ENCODE assay signal across 9 cellular contexts in genomic region chr7:12111461-12112405, GRCh38.
DNase-seq lines count a peak whose midpoint lies in the region; ATAC-seq lines count a peak whose summit lies in the region.
"Had no signal": no experiment of that assay in that cellular context is flagged by ENCODE, and none has a peak within 500 bp of the region (broad histone marks: within the 10 kb centered on the region; RNA-seq: fewer than 3 reads in every experiment).

No MANE protein-coding gene starts in this region.

- peak overlapping the region; percentile 40 for H3K9ac ChIP-seq in iPS-15b (ENCODE audit: low read depth, low read length)

- H3K27ac Mint-ChIP-seq in activated naive CD4-positive, alpha-beta T cell treated with anti-CD3 and anti-CD28 coated beads, Interleukin-2, amount 50 U/mL, for 72 hours: no peak overlapping the region

- peak; percentile 25 for DNase-seq in activated T-cell treated with anti-CD3 and anti-CD28 coated beads, Interleukin-2, amount 50 U/mL, for 1 hour
- DNase-seq in activated T-cell treated with anti-CD3 and anti-CD28 coated beads for 4 hours: no peak
- peak in 1 of 2 donors; percentile 5 for DNase-seq in activated naive CD4-positive, alpha-beta T cell treated with anti-CD3 and anti-CD28 coated beads, Interleukin-2, amount 50 U/mL, for 72 hours (ENCODE audit: low spot score in 2 of 2)
- DNase-seq in stimulated activated CD4-positive, alpha-beta T cell treated with anti-CD3 and anti-CD28 coated beads, Interleukin-15, amount 100 ng/mL, for 24 hours: peak; percentile 41
- DNase-seq in NCI-H524 treated with DMSO at 0.1 percent for 48 hours (lab: John Stamatoyannopoulos, UW): no peak
- DNase-seq in GF-D8 (lab: John Stamatoyannopoulos, UW): no peak
- DNase-seq: DND-41 had no signal

- peaks cover 23% of the 10 kb centered on the region for H3K27me3 ChIP-seq in iPS-15b (ENCODE audit: control insufficient read depth, insufficient read depth, low read length)

- H3K4me3 ChIP-seq in iPS-15b (ENCODE audit: low read depth, low read length): peak overlapping the region; percentile 69

- H3K36me3 ChIP-seq in iPS-15b (ENCODE audit: control insufficient read depth, insufficient read depth, low read length): no peaks in the 10 kb centered on the region

- no peaks in the 10 kb centered on the region for H3K4me1 ChIP-seq in iPS-15b (ENCODE audit: control insufficient read depth, insufficient read depth, low read length)

- H3K36me3 Mint-ChIP-seq in activated naive CD4-positive, alpha-beta T cell treated with anti-CD3 and anti-CD28 coated beads, Interleukin-2, amount 50 U/mL, for 72 hours: no peaks in the 10 kb centered on the region

- no peaks in the 10 kb centered on the region for H3K9me3 Mint-ChIP-seq in activated naive CD4-positive, alpha-beta T cell treated with anti-CD3 and anti-CD28 coated beads, Interleukin-2, amount 50 U/mL, for 72 hours

- peak; percentile 39 to 74 for ATAC-seq in activated naive CD4-positive, alpha-beta T cell treated with anti-CD3 and anti-CD28 coated beads, Interleukin-2, amount 50 U/mL, for 72 hours
- no peak for ATAC-seq in HG03045 (IDR thresholded peaks at IDR 0.05; ENCODE audit: unreplicated experiment)

- no peaks in the 10 kb centered on the region for H3K9me3 ChIP-seq in iPS-15b (ENCODE audit: control insufficient read depth, insufficient read depth, low read length)

Comparison
In these comparisons a context has a peak if more than half of its experiments do, and no peak if none do; other contexts are left out.
1. DNase-seq: peak in activated T-cell treated with anti-CD3 and anti-CD28 coated beads, Interleukin-2, amount 50 U/mL, for 1 hour (single experiment) and stimulated activated CD4-positive, alpha-beta T cell treated with anti-CD3 and anti-CD28 coated beads, Interleukin-15, amount 100 ng/mL, for 24 hours (single experiment); none in activated T-cell treated with anti-CD3 and anti-CD28 coated beads for 4 hours (single experiment), NCI-H524 treated with DMSO at 0.1 percent for 48 hours (single experiment) and GF-D8 (single experiment).